ENCODE assay signal across 9 cellular contexts in the genomic region with DNA sequence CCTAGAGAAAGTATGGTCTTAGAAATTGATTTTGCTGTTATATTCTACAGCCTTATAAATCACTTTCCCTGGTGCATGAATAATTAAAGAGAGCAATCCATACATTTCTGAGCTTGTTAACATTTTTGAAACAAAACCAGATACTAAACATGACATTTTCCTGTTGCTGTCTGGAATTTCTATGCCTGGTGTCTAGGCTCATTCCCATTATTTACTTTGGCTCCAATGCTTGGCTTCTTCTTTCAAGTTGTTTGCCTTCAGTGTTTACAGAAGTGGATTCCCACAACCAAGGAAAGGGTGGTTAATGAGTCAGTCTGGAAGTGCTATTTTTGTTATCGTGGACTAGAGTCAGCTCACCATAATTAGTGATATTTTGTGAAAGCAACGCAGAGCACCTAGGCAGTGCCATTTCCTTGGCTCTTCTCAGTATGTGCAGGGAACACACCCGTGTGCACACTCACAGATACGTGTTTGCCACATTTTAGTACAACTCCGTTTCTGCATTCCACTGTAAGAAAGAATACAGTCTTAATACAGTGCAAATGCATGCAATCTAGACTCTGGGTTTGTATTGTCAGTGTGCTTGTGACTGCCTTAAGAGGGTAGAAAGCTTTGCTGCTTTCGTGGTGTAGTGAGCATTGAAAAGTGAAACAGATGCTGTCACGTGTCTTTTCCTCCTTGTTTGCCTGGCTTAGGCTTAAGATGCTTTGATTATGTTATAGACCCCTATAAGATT.
DNase-seq lines count a peak whose midpoint lies in the region; ATAC-seq, FAIRE-seq and TF ChIP-seq lines count a peak whose summit lies in the region.
"Had no signal": no experiment of that assay in that cellular context is flagged by ENCODE, and none has a peak within 500 bp of the region (broad histone marks: within the 10 kb centered on the region; RNA-seq: fewer than 3 reads in every experiment).

No MANE protein-coding gene starts in this region.

- 32 to 44% (median 41%) methylated on average over 7 of the region's 7 CpGs for WGBS in adrenal gland, 4 donors

- intact Hi-C loops in MCF 10A (cut with micrococcal nuclease) (no loop called here), breast epithelium (cut with DNase I; ENCODE audit: low total_unique reads) (no loop called here), lower lobe of right lung (cut with DNase I) (no loop called here), adrenal gland (cut with DNase I) (no loop called here)

- BruUV-seq in MCF 10A (replicated peaks; lab: Mats Ljungman, UMichigan) = no TSS peak

- peaks cover 50% of the 10 kb centered on the region for H3K36me3 Mint-ChIP-seq in MCF 10A (ENCODE audit: insufficient read depth, unreplicated experiment)

- H3K27me3 Mint-ChIP-seq in MCF 10A (ENCODE audit: insufficient read depth, unreplicated experiment) = no peaks in the 10 kb centered on the region

- peak overlapping the region in 1 of 3 donors; percentile 34 for H3K4me3 ChIP-seq in breast epithelium
- H3K4me3 ChIP-seq in bronchial epithelial cell (ENCODE audit: low read depth, low read length) = no peak overlapping the region
- H3K4me3 ChIP-seq in lower lobe of right lung = peak overlapping the region; percentile 2
- H3K4me3 ChIP-seq in adrenal gland = peak overlapping the region in 1 of 4 donors; percentile 45

- H3K27ac ChIP-seq in breast epithelium (peak overlapping the region in 1 of 2 donors; percentile 36), lower lobe of right lung (no peak overlapping the region), adrenal gland (peak overlapping the region in 2 of 5 donors; percentile 29 to 61)
- H3K27ac ChIP-seq: parathyroid adenoma had no signal

- ATAC-seq in lower lobe of right lung (peak; percentile 42 to 45), GM18502 (IDR thresholded peaks at IDR 0.05; ENCODE audit: poor library complexity, unreplicated experiment) (no peak)

- DNase-seq in MCF 10A (ENCODE audit: unreplicated experiment) (peak; percentile 90), breast epithelium (ENCODE audit: low spot score in 2 of 2) (no peak), bronchial epithelial cell (ENCODE audit: low read depth) (peak; percentile 96), lower lobe of right lung (no peak), adrenal gland (no peak), GOT3 (lab: John Stamatoyannopoulos, UW) (no peak), C1 segment of cervical spinal cord (lab: John Stamatoyannopoulos, UW) (no peak)

- H3K9me3 Mint-ChIP-seq in MCF 10A (ENCODE audit: unreplicated experiment) = no peaks in the 10 kb centered on the region

- H3K4me3 Mint-ChIP-seq in MCF 10A (ENCODE audit: unreplicated experiment) = no peak overlapping the region

- no peaks in the 10 kb centered on the region for H3K27me3 ChIP-seq in breast epithelium
- no peaks in the 10 kb centered on the region for H3K27me3 ChIP-seq in bronchial epithelial cell (ENCODE audit: control insufficient read depth, insufficient read depth, low read length)
- H3K27me3 ChIP-seq in lower lobe of right lung (ENCODE audit: low read depth) = no peaks in the 10 kb centered on the region
- H3K27me3 ChIP-seq in adrenal gland = no peaks in the 10 kb centered on the region

- H3K4me1 ChIP-seq in breast epithelium (no peaks in the 10 kb centered on the region), lower lobe of right lung (peaks cover 9% of the 10 kb centered on the region), adrenal gland (replicated peaks in 1 of 2) (peaks cover 8 to 23% of the 10 kb centered on the region in 2 donors)
- H3K4me1 ChIP-seq: parathyroid adenoma had no signal

- no peaks in the 10 kb centered on the region for H3K9me3 ChIP-seq in breast epithelium
- H3K9me3 ChIP-seq in lower lobe of right lung = no peaks in the 10 kb centered on the region
- no peaks in the 10 kb centered on the region for H3K9me3 ChIP-seq in adrenal gland (replicated peaks in 1 of 3)

- H3K4me1 Mint-ChIP-seq in MCF 10A (ENCODE audit: insufficient read depth, unreplicated experiment) = peaks cover 22% of the 10 kb centered on the region

- TF ChIP-seq CTCF in MCF 10A (IDR thresholded peaks at IDR 0.05; ENCODE audit: unreplicated experiment) (no peak), breast epithelium (IDR thresholded peaks at IDR 0.05) (no peak), bronchial epithelial cell (IDR thresholded peaks at IDR 0.05; ENCODE audit: insufficient read depth, low read length, severe bottlenecking) (no peak), lower lobe of right lung (IDR thresholded peaks at IDR 0.05) (no peak), adrenal gland (IDR thresholded peaks at IDR 0.05) (no peak)

- no peak for FAIRE-seq in bronchial epithelial cell (lab: Jason Lieb, UNC)

- TF ChIP-seq POLR2A in breast epithelium (IDR thresholded peaks at IDR 0.05) (no peak), adrenal gland (IDR thresholded peaks at IDR 0.05) (no peak)

- POLR2A ChIA-PET in MCF 10A (lab: Yijun Ruan, JAX) = interaction anchor here (1.0 kb wide), 1 partner anchor 79 kb away, joined by 3 read pairs; no protein-coding TSS in a partner anchor

- no peaks in the 10 kb centered on the region for H3K36me3 ChIP-seq in breast epithelium
- no peaks in the 10 kb centered on the region for H3K36me3 ChIP-seq in bronchial epithelial cell (ENCODE audit: control insufficient read depth, insufficient read depth, low read length)
- H3K36me3 ChIP-seq in lower lobe of right lung = no peaks in the 10 kb centered on the region
- H3K36me3 ChIP-seq in adrenal gland (replicated peaks in 1 of 2) = no peaks in the 10 kb centered on the region

- CTCF ChIA-PET in MCF 10A (lab: Yijun Ruan, JAX) = interaction anchor here (1.3 kb wide), 1 partner anchor 258 kb away, joined by 5 read pairs; no protein-coding TSS in a partner anchor

- H3K27ac Mint-ChIP-seq in MCF 10A (ENCODE audit: low read depth, unreplicated experiment) = peak overlapping the region; percentile 70

Comparison
In these comparisons a context has a peak if more than half of its experiments do, and no peak if none do; other contexts are left out.
1. DNase-seq: peak in MCF 10A (single experiment) and bronchial epithelial cell (single experiment); none in breast epithelium (0 of 2), lower lobe of right lung (single experiment), adrenal gland (0 of 7), GOT3 (single experiment) and C1 segment of cervical spinal cord (0 of 14).